ENCODE assay signal across 1 cellular context in the genomic region with DNA sequence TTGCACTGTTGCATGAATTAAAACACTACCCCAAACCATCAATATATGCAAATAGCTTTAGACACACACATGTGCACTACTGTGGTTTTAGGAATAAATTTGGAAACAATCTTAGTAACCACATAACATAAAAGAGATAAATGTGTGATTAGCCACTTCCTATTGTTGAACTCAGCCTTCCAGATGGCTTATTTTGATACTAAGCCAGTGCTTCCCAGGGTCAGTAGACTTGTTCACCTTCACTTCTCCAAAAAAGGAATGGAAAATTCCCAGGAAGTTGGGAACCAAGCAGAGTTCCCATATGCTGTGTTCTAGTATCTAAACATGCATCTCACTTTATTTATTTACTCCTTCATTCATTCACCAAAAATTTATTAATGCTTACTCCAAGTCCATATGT.
TF ChIP-seq lines count a peak whose summit lies in the region.

No MANE protein-coding gene starts in this region.

TF ChIP-seq in IMR-90, 13 proteins besides CTCF, POLR2A, EP300 and RAD21:
- TF ChIP-seq MAZ (IDR thresholded peaks at IDR 0.05; ENCODE audit: borderline replicate concordance, low read depth, low read length) (no peak), MXI1 (IDR thresholded peaks at IDR 0.05; ENCODE audit: borderline replicate concordance, low read depth, low read length) (no peak)
